12 cellular contexts compared by ENCODE assay signal in the genomic region with DNA sequence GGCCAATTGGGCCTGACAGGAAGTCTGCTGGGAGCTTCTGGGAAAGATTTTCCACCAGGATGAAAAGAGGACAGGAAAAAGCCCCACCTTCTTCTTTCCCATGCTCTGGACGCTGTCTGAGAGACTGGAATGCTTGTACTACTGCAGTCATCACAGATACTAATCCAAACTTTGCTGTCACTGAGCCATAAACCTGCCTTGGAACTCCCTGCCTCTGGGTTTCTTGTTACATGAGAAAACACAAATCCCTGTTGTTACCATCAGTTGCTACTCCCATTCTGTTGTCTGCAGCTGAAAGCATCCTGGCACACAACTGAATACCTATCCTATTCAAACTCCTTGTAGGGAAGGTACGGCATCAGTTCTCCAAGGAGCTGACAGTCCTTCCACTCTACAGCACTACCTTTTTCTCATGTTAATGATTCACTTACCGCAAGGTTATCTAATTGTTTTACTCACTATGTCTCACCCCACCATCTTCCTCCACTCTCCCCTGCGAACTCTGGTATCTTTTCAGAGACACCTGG.
DNase-seq lines count a peak whose midpoint lies in the region; ATAC-seq and TF ChIP-seq lines count a peak whose summit lies in the region.
"Had no signal": no experiment of that assay in that cellular context is flagged by ENCODE, and none has a peak within 500 bp of the region (broad histone marks: within the 10 kb centered on the region; RNA-seq: fewer than 3 reads in every experiment).

No MANE protein-coding gene starts in this region.

- no peak for TF ChIP-seq CTCF in AG04449 (IDR thresholded peaks at IDR 0.05; ENCODE audit: insufficient read depth, low read length, missing control alignments)
- TF ChIP-seq CTCF in OCI-LY7 (conservative IDR thresholded peaks at IDR 0.05; ENCODE audit: low read length), result no peak

- H2AFZ ChIP-seq in OCI-LY7 (ENCODE audit: low read length), result no peak overlapping the region

- H3K4me3 ChIP-seq in AG04449 (ENCODE audit: low read depth, low read length), result no peak overlapping the region
- H3K4me3 ChIP-seq in ectodermal cell (ENCODE audit: insufficient read depth, low read depth, low read length), result no peak overlapping the region
- H3K4me3 ChIP-seq in OCI-LY7 (ENCODE audit: low read depth, low read length, poor library complexity, severe bottlenecking), result no peak overlapping the region

- H4K20me1 ChIP-seq in OCI-LY7 (ENCODE audit: insufficient read depth, low read length), result 0 out of 2 replicates have a peak, but pooled peaks cover 5% of the 10 kb centered on the region

- H3K4me2 ChIP-seq in OCI-LY7 (ENCODE audit: low read length), result no peak overlapping the region

- TF ChIP-seq POLR2A in erythroblast (IDR thresholded peaks at IDR 0.05; ENCODE audit: low read length), result no peak

- H3K27ac ChIP-seq in ectodermal cell (ENCODE audit: insufficient read depth, low read depth, low read length, poor library complexity, severe bottlenecking), result peak overlapping the region; percentile 9
- no peak overlapping the region for H3K27ac ChIP-seq in OCI-LY7 (ENCODE audit: low read depth, low read length, poor library complexity, severe bottlenecking)

- no peaks in the 10 kb centered on the region for H3K79me2 ChIP-seq in OCI-LY7 (ENCODE audit: insufficient read depth, low read depth, low read length)

- peak; percentile 73 for DNase-seq in AG04449 (ENCODE audit: low read depth, low spot score)
- DNase-seq in HT1080 (ENCODE audit: low read depth), result peak; percentile 53
- DNase-seq in kidney tubule cell (ENCODE audit: low spot score), result peak; percentile 47
- no peak for DNase-seq in erythroblast (lab: John Stamatoyannopoulos, UW)
- DNase-seq in OCI-LY7 (ENCODE audit: low spot score), result no peak
- DNase-seq: activated effector memory CD4-positive, alpha-beta T cell treated with Interleukin-2 at 50 U/mL for 16 hours; CD4-positive, alpha-beta memory T cell; NCI-H446 treated with DMSO at 0.1 percent for 48 hours; T-helper 9 cell had no signal

- CTCF ChIA-PET in AG04449 (lab: Yijun Ruan, JAX), result interaction anchor here (1.1 to 2.1 kb wide), 4 partner anchors 9 to 65 kb away, joined by 4 to 7 read pairs (median 6); no protein-coding TSS in a partner anchor
- CTCF ChIA-PET in OCI-LY7 (lab: Charles Lee; ENCODE audit: unreplicated experiment), result no interaction called here

- no peaks in the 10 kb centered on the region for H3K9me2 ChIP-seq in OCI-LY7 (ENCODE audit: insufficient read depth, low read length)

- intact Hi-C loops in OCI-LY7 (cut with micrococcal nuclease; ENCODE audit: unreplicated experiment), result no loop called here

- POLR2A ChIA-PET in AG04449 (lab: Yijun Ruan, JAX) (no interaction called here), OCI-LY7 (lab: Charles Lee) (no interaction called here)

- 34 to 44% methylated on average over 4 of the region's 4 CpGs for WGBS in ectodermal cell, 2 experiments

- peaks cover 24% of the 10 kb centered on the region for H3K36me3 ChIP-seq in ectodermal cell (ENCODE audit: control insufficient read depth, insufficient read depth, low read length)
- peaks cover 82% of the 10 kb centered on the region for H3K36me3 ChIP-seq in OCI-LY7 (ENCODE audit: insufficient read depth, low read length)

- no TSS peak for BruUV-seq in OCI-LY7 (replicated peaks; lab: Mats Ljungman, UMichigan)

- peaks cover 15% of the 10 kb centered on the region for H3K4me1 ChIP-seq in ectodermal cell (ENCODE audit: control insufficient read depth, insufficient read depth, low read length)
- no peaks in the 10 kb centered on the region for H3K4me1 ChIP-seq in OCI-LY7 (ENCODE audit: insufficient read depth, low read length, poor library complexity, severe bottlenecking)

- H3K9me3 ChIP-seq in ectodermal cell (ENCODE audit: control insufficient read depth, low read length) (no peaks in the 10 kb centered on the region), OCI-LY7 (ENCODE audit: low read length) (no peaks in the 10 kb centered on the region)

- ATAC-seq in GM21515 (IDR thresholded peaks at IDR 0.05; ENCODE audit: unreplicated experiment) (no peak), HG03439 (IDR thresholded peaks at IDR 0.05; ENCODE audit: unreplicated experiment) (no peak)

- no peaks in the 10 kb centered on the region for H3K27me3 ChIP-seq in ectodermal cell (ENCODE audit: control insufficient read depth, insufficient read depth, low read length, poor library complexity, severe bottlenecking)

Comparison
In these comparisons a context has a peak if more than half of its experiments do, and no peak if none do; other contexts are left out.
1. DNase-seq: peak in AG04449 (single experiment), HT1080 (single experiment) and kidney tubule cell (single experiment); none in erythroblast (0 of 2) and OCI-LY7 (single experiment).